In the genomic region with DNA sequence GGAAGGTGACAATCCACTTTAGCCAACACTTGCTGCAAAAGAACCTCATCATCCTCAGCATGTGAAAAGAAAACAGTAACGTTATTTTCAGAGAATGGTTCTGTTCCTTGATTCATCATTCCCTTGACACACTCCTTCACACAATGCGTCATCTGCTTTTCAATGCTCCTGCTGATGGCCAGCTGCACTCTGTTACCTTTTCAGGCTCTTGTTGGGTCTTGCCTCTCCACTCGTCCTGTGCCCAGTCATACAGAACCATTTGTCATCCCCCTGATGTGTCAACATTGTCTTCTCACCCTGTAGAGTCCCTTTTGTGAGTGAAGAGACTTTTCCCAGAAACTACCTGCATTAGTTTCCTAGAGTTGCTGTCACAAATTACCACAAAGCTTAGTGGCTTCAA, we compare ENCODE assay signal across 24 cellular contexts. TPM values are rescaled to one million over a fixed set of nuclear protein-coding genes. Genes with fewer than 3 reads are reported as not detected.
A peak's percentile ranks its signal among the peaks of the same experiment; 100 is the strongest.
DNase-seq lines count a peak whose midpoint lies in the region; FAIRE-seq and TF ChIP-seq lines count a peak whose summit lies in the region.
"Had no signal": no experiment of that assay in that cellular context is flagged by ENCODE, and none has a peak within 500 bp of the region (broad histone marks: within the 10 kb centered on the region; RNA-seq: fewer than 3 reads in every experiment).

No MANE protein-coding gene starts in this region.

- no TSS peak for BruUV-seq in A673 (replicated peaks; lab: Mats Ljungman, UMichigan)

- H3K27ac ChIP-seq in A673 (ENCODE audit: low read depth, low read length, poor library complexity, severe bottlenecking) (peak overlapping the region; percentile 75), Peyer's patch (no peak overlapping the region)
- H3K27ac ChIP-seq: ascending aorta, psoas muscle, skin epidermis, vagina had no signal

- DNase-seq in A673 (ENCODE audit: low spot score) (no peak), DMS153 (lab: John Stamatoyannopoulos, UW) (peak; percentile 66), NCI-H510A (lab: John Stamatoyannopoulos, UW) (peak; percentile 83), bronchial epithelial cell (ENCODE audit: low read depth) (peak; percentile 99), D341Med (ENCODE audit: low spot score) (no peak), Peyer's patch (no peak), ecto neural progenitor cell (ENCODE audit: low spot score) (no peak)
- DNase-seq: activated B cell treated with CpG ODN at 0.5 μM for 24 hours; AML-193; HFFc6; hippocampal formation; kidney; NCI-H1694; NCI-H446 treated with DMSO at 0.1 percent for 48 hours; psoas muscle; stimulated activated CD4-positive, alpha-beta T cell treated with anti-CD3 and anti-CD28 coated beads, Interleukin-4, amount 100 ng/mL, for 24 hours; substantia nigra; T-helper 17 cell had no signal

- CTCF ChIA-PET in A673 (lab: Charles Lee), result no interaction called here

- peak; percentile 97 for FAIRE-seq in bronchial epithelial cell (lab: Jason Lieb, UNC)
- FAIRE-seq: endometrium, G401.6, GM12891, kidney had no signal

- H3K4me3 ChIP-seq in A673 (ENCODE audit: low read depth, low read length, poor library complexity, severe bottlenecking) (no peak overlapping the region), bronchial epithelial cell (ENCODE audit: low read depth, low read length) (no peak overlapping the region), Peyer's patch (no peak overlapping the region)
- H3K4me3 ChIP-seq: ascending aorta, psoas muscle, skin epidermis, vagina had no signal

- peaks cover 28% of the 10 kb centered on the region for H3K4me1 ChIP-seq in A673 (ENCODE audit: insufficient read depth, low read length, poor library complexity, severe bottlenecking)
- no peaks in the 10 kb centered on the region for H3K4me1 ChIP-seq in Peyer's patch
- H3K4me1 ChIP-seq: ascending aorta, vagina had no signal

- intact Hi-C loops in A673 (cut with micrococcal nuclease; ENCODE audit: unreplicated experiment), result no loop called here

- H3K36me3 ChIP-seq in A673 (ENCODE audit: insufficient read depth, low read length, poor library complexity, severe bottlenecking), result no peaks in the 10 kb centered on the region
- no peaks in the 10 kb centered on the region for H3K36me3 ChIP-seq in bronchial epithelial cell (ENCODE audit: control insufficient read depth, insufficient read depth, low read length)
- H3K36me3 ChIP-seq in Peyer's patch, result no peaks in the 10 kb centered on the region
- H3K36me3 ChIP-seq: ascending aorta, vagina had no signal

- H3K27me3 ChIP-seq in A673 (replicated peaks; ENCODE audit: insufficient read depth, low read depth, low read length, poor library complexity) (no peaks in the 10 kb centered on the region), bronchial epithelial cell (ENCODE audit: control insufficient read depth, insufficient read depth, low read length) (no peaks in the 10 kb centered on the region), Peyer's patch (no peaks in the 10 kb centered on the region)
- H3K27me3 ChIP-seq: ascending aorta, vagina had no signal

- H3K9me3 ChIP-seq in A673 (ENCODE audit: low read depth, low read length, poor library complexity, severe bottlenecking) (no peaks in the 10 kb centered on the region), Peyer's patch (no peaks in the 10 kb centered on the region)
- H3K9me3 ChIP-seq: ascending aorta, psoas muscle, vagina had no signal

- no peak for TF ChIP-seq CTCF in A673 (conservative IDR thresholded peaks at IDR 0.05; ENCODE audit: low read depth, low read length)
- no peak for TF ChIP-seq CTCF in bronchial epithelial cell (IDR thresholded peaks at IDR 0.05; ENCODE audit: insufficient read depth, low read length, severe bottlenecking)
- no peak for TF ChIP-seq CTCF in Peyer's patch (IDR thresholded peaks at IDR 0.05)

- POLR2A ChIA-PET in A673 (lab: Charles Lee; ENCODE audit: low non-redundant PET), result no interaction called here

- no peak for TF ChIP-seq POLR2A in Peyer's patch (IDR thresholded peaks at IDR 0.05)

RNA-seq across cellular contexts. Expression of a gene that starts 12.2 kb away (rescaled TPM):
- total RNA-seq in A673 (2021) (18.6 and 20.0 TPM in 2 replicates), bronchial epithelial cell (1.6 and 1.9 TPM in 2 replicates), Peyer's patch (10 to 100 TPM in 1 of 4 donors, 1 to 10 TPM in 3; 6.7 to 30.5 (median 9.5) TPM)
- total RNA-seq: activated B cell treated with CpG ODN at 0.5 μM for 24 hours, T-helper 17 cell had no signal

Comparison
In these comparisons a context has a peak if more than half of its experiments do, and no peak if none do; other contexts are left out.
1. DNase-seq: peak in DMS153 (single experiment), NCI-H510A (single experiment) and bronchial epithelial cell (single experiment); none in A673 (single experiment), D341Med (single experiment), Peyer's patch (0 of 3) and ecto neural progenitor cell (single experiment).